ENCODE assay signal across 22 cellular contexts in the genomic region with DNA sequence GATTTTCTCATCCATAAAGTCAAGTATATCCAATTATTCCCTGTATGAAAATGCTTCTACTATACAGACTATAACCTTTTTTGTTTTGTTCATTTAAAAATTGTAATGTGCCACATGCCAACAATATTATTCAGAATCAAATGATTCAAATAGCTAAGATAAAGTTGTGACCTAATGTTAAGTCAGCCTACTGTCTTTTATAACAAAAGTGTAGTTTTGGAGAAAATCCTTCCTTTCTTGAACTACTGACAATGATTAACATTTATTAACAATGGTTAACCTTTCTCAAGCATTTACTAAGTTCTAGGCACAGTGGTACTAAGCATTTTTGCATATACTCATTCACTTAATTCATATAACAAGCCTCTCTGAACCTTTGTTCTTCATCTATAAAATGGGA. TPM values are rescaled to one million over a fixed set of nuclear protein-coding genes. Genes with fewer than 3 reads are reported as not detected.
A peak's percentile ranks its signal among the peaks of the same experiment; 100 is the strongest.
DNase-seq lines count a peak whose midpoint lies in the region; ATAC-seq and TF ChIP-seq lines count a peak whose summit lies in the region.
"Had no signal": no experiment of that assay in that cellular context is flagged by ENCODE, and none has a peak within 500 bp of the region (broad histone marks: within the 10 kb centered on the region; RNA-seq: fewer than 3 reads in every experiment).

No MANE protein-coding gene starts in this region.

- peak overlapping the region; percentile 42; the same call in 1 of the 2 replicates for H3K14ac ChIP-seq in IMR-90 (replicated peaks; ENCODE audit: low read depth, low read length)

- peak overlapping the region; percentile 57; the same call in 1 of the 3 replicates for H2BK15ac ChIP-seq in IMR-90 (ENCODE audit: low read depth, low read length)

- H3K4me3 ChIP-seq in IMR-90 (ENCODE audit: insufficient read depth, low read depth, low read length), result no peak overlapping the region
- H3K4me3 ChIP-seq in thyroid gland (replicated peaks in 1 of 3), result no peak overlapping the region
- H3K4me3 ChIP-seq: pancreas, sigmoid colon had no signal

- no peaks in the 10 kb centered on the region for H3K79me1 ChIP-seq in IMR-90 (ENCODE audit: low read depth in 1 of 2, low read length in 2 of 2)

- no peak overlapping the region for H3K56ac ChIP-seq in IMR-90 (ENCODE audit: extremely low read depth, insufficient read depth, low read length)

- 0 out of 2 replicates have a peak overlapping the region, but pooled peaks have one; percentile 87 for H2AK5ac ChIP-seq in IMR-90 (ENCODE audit: low read depth, low read length)

- no peaks in the 10 kb centered on the region for H3K27me3 Mint-ChIP-seq in activated CD8-positive, alpha-beta memory T cell treated with anti-CD3 and anti-CD28 coated beads, Interleukin-2, amount 10 ng/mL, durations not matched to agents 7 days and 5 days
- H3K27me3 Mint-ChIP-seq in activated naive CD8-positive, alpha-beta T cell treated with anti-CD3 and anti-CD28 coated beads for 36 hours, result no peaks in the 10 kb centered on the region
- H3K27me3 Mint-ChIP-seq in natural killer cell treated with Interleukin-12 subunit alpha and Interleukin-12 subunit beta and Interleukin-15 and Interleukin-18, amount 100 ng/mL, for 72 hours, result peaks cover 0 to 7% of the 10 kb centered on the region in 2 donors

- peak overlapping the region in 1 of 2 experiments; percentile 92; a peak in 2 of 4 replicates for H4K8ac ChIP-seq in IMR-90 (ENCODE audit: low read depth in 2 of 2, low read length in 2 of 2)

- no peak overlapping the region for H4K5ac ChIP-seq in IMR-90 (ENCODE audit: low read depth, low read length)

- H4K20me1 ChIP-seq in IMR-90 (ENCODE audit: insufficient read depth, low read length), result no peaks in the 10 kb centered on the region

- no peak overlapping the region for H3K9ac ChIP-seq in IMR-90 (ENCODE audit: low read depth, low read length)

- no peak overlapping the region for H2AFZ ChIP-seq in IMR-90 (replicated peaks; ENCODE audit: low read length, poor library complexity)

- peak overlapping the region; percentile 92; the same call in 1 of the 2 replicates for H2BK20ac ChIP-seq in IMR-90 (ENCODE audit: low read depth, low read length)

- in situ Hi-C loops in IMR-90 (cut with MboI; ENCODE audit: low sequenced_read_pairs), result loop anchor here (25.0 kb wide), 1 partner anchor 389 kb away; a partner anchor contains a TSS

- peak overlapping the region; percentile 75; the same call in 1 of the 2 replicates for H3K4ac ChIP-seq in IMR-90 (ENCODE audit: low read depth, low read length)

- no peak overlapping the region for H2AK9ac ChIP-seq in IMR-90 (replicated peaks; ENCODE audit: low read depth, low read length, poor library complexity)

- TF ChIP-seq RAD21 in IMR-90 (IDR thresholded peaks at IDR 0.05; ENCODE audit: low read length), result no peak

- H3K4me3 Mint-ChIP-seq in activated CD8-positive, alpha-beta memory T cell treated with anti-CD3 and anti-CD28 coated beads, Interleukin-2, amount 10 ng/mL, durations not matched to agents 7 days and 5 days, result peak overlapping the region; percentile 10
- H3K4me3 Mint-ChIP-seq in activated naive CD8-positive, alpha-beta T cell treated with anti-CD3 and anti-CD28 coated beads for 36 hours, result peak overlapping the region; percentile 55
- peak overlapping the region; percentile 54 for H3K4me3 Mint-ChIP-seq in natural killer cell treated with Interleukin-12 subunit alpha and Interleukin-12 subunit beta and Interleukin-15 and Interleukin-18, amount 100 ng/mL, for 72 hours

- dilution Hi-C loops in IMR-90 (cut with HindIII; ENCODE audit: low sequenced_read_pairs, unreplicated experiment), result no loop called here

- H3K36me3 ChIP-seq in IMR-90 (ENCODE audit: control insufficient read depth, insufficient read depth, low read length), result no peaks in the 10 kb centered on the region
- H3K36me3 ChIP-seq in thyroid gland, result no peaks in the 10 kb centered on the region
- H3K36me3 ChIP-seq: pancreas, sigmoid colon had no signal

- peaks cover 5% of the 10 kb centered on the region for H3K36me3 Mint-ChIP-seq in activated CD8-positive, alpha-beta memory T cell treated with anti-CD3 and anti-CD28 coated beads, Interleukin-2, amount 10 ng/mL, durations not matched to agents 7 days and 5 days
- H3K36me3 Mint-ChIP-seq in activated naive CD8-positive, alpha-beta T cell treated with anti-CD3 and anti-CD28 coated beads for 36 hours, result peaks cover 12% of the 10 kb centered on the region
- H3K36me3 Mint-ChIP-seq in natural killer cell treated with Interleukin-12 subunit alpha and Interleukin-12 subunit beta and Interleukin-15 and Interleukin-18, amount 100 ng/mL, for 72 hours, result peaks cover 5% of the 10 kb centered on the region

- H4K91ac ChIP-seq in IMR-90 (ENCODE audit: insufficient read depth, low read depth, low read length), result 0 out of 2 replicates have a peak overlapping the region, but pooled peaks have one; percentile 13

- intact Hi-C loops in IMR-90 (cut with micrococcal nuclease), result no loop called here
- intact Hi-C loops in thyroid gland (cut with DNase I), result no loop called here

- H3K27ac Mint-ChIP-seq in activated CD8-positive, alpha-beta memory T cell treated with anti-CD3 and anti-CD28 coated beads, Interleukin-2, amount 10 ng/mL, durations not matched to agents 7 days and 5 days, result peak overlapping the region; percentile 95
- H3K27ac Mint-ChIP-seq in activated naive CD8-positive, alpha-beta T cell treated with anti-CD3 and anti-CD28 coated beads for 36 hours, result peak overlapping the region; percentile 97
- peak overlapping the region; percentile 31 to 76 for H3K27ac Mint-ChIP-seq in natural killer cell treated with Interleukin-12 subunit alpha and Interleukin-12 subunit beta and Interleukin-15 and Interleukin-18, amount 100 ng/mL, for 72 hours

- DNase-seq in activated CD8-positive, alpha-beta memory T cell treated with anti-CD3 and anti-CD28 coated beads, Interleukin-2, amount 10 ng/mL, durations not matched to agents 7 days and 5 days, result no peak
- no peak for DNase-seq in activated CD8-positive, alpha-beta memory T cell treated with anti-CD3 and anti-CD28 coated beads for 24 hours
- peak; percentile 41 for DNase-seq in IMR-90
- no peak for DNase-seq in activated naive CD8-positive, alpha-beta T cell treated with anti-CD3 and anti-CD28 coated beads for 36 hours
- no peak for DNase-seq in natural killer cell treated with Interleukin-12 subunit alpha and Interleukin-12 subunit beta and Interleukin-15 and Interleukin-18, amount 100 ng/mL, for 72 hours (ENCODE audit: low spot score)
- no peak for DNase-seq in thyroid gland
- DNase-seq: ACHN, glutamatergic neuron, H7, KG1, left ventricle myocardium superior, NCI-H1092, NCI-H2081, NCI-H510A, pancreas, Right ventricle myocardium superior, sigmoid colon had no signal

- H3K27me3 ChIP-seq in IMR-90 (ENCODE audit: control insufficient read depth, insufficient read depth, low read length) (no peaks in the 10 kb centered on the region), thyroid gland (no peaks in the 10 kb centered on the region)
- H3K27me3 ChIP-seq: pancreas, sigmoid colon had no signal

- TF ChIP-seq CTCF in IMR-90 (conservative IDR thresholded peaks at IDR 0.05; ENCODE audit: low read depth, low read length), result no peak
- TF ChIP-seq CTCF in thyroid gland (IDR thresholded peaks at IDR 0.05), result no peak

- no peak overlapping the region; the same call in 1 of the 2 replicates for H3K23ac ChIP-seq in IMR-90 (ENCODE audit: low read depth, low read length)

- H3K27ac ChIP-seq in IMR-90 (ENCODE audit: insufficient read depth, low read length) (no peak overlapping the region), thyroid gland (no peak overlapping the region)
- H3K27ac ChIP-seq: pancreas, sigmoid colon had no signal

- H3K9me1 ChIP-seq in IMR-90 (ENCODE audit: insufficient read depth, low read length), result peaks cover 40% of the 10 kb centered on the region

- H3K4me1 ChIP-seq in IMR-90 (ENCODE audit: control insufficient read depth, insufficient read depth, low read length), result peaks cover 33% of the 10 kb centered on the region
- peaks cover 4 to 8% of the 10 kb centered on the region in 2 donors for H3K4me1 ChIP-seq in thyroid gland
- H3K4me1 ChIP-seq: pancreas had no signal

- no peak for ATAC-seq in activated CD8-positive, alpha-beta memory T cell treated with anti-CD3 and anti-CD28 coated beads, Interleukin-2, amount 10 ng/mL, durations not matched to agents 7 days and 5 days
- ATAC-seq in IMR-90 (ENCODE audit: low read depth) (no peak), HG02571 (IDR thresholded peaks at IDR 0.05; ENCODE audit: unreplicated experiment) (no peak), HG02588 (IDR thresholded peaks at IDR 0.05; ENCODE audit: unreplicated experiment) (no peak)
- no peak for ATAC-seq in natural killer cell treated with Interleukin-12 subunit alpha and Interleukin-12 subunit beta and Interleukin-15 and Interleukin-18, amount 100 ng/mL, for 72 hours
- ATAC-seq: left ventricle myocardium superior, pancreas had no signal

- no peaks in the 10 kb centered on the region for H3K9me3 Mint-ChIP-seq in activated CD8-positive, alpha-beta memory T cell treated with anti-CD3 and anti-CD28 coated beads, Interleukin-2, amount 10 ng/mL, durations not matched to agents 7 days and 5 days (ENCODE audit: low read depth)
- no peaks in the 10 kb centered on the region for H3K9me3 Mint-ChIP-seq in activated naive CD8-positive, alpha-beta T cell treated with anti-CD3 and anti-CD28 coated beads for 36 hours
- no peaks in the 10 kb centered on the region for H3K9me3 Mint-ChIP-seq in natural killer cell treated with Interleukin-12 subunit alpha and Interleukin-12 subunit beta and Interleukin-15 and Interleukin-18, amount 100 ng/mL, for 72 hours

- peaks cover 79% of the 10 kb centered on the region for H3K4me1 Mint-ChIP-seq in activated CD8-positive, alpha-beta memory T cell treated with anti-CD3 and anti-CD28 coated beads, Interleukin-2, amount 10 ng/mL, durations not matched to agents 7 days and 5 days
- peaks cover 81% of the 10 kb centered on the region for H3K4me1 Mint-ChIP-seq in activated naive CD8-positive, alpha-beta T cell treated with anti-CD3 and anti-CD28 coated beads for 36 hours
- peaks cover 68 to 71% of the 10 kb centered on the region in 2 donors for H3K4me1 Mint-ChIP-seq in natural killer cell treated with Interleukin-12 subunit alpha and Interleukin-12 subunit beta and Interleukin-15 and Interleukin-18, amount 100 ng/mL, for 72 hours (ENCODE audit: low read depth in 2 of 2)

- H3K9me3 ChIP-seq in IMR-90 (ENCODE audit: control insufficient read depth, insufficient read depth, low read length), result no peaks in the 10 kb centered on the region
- H3K9me3 ChIP-seq in thyroid gland, result no peaks in the 10 kb centered on the region
- H3K9me3 ChIP-seq: pancreas, sigmoid colon had no signal

- BruUV-seq in IMR-90 (replicated peaks; lab: Mats Ljungman, UMichigan), result no TSS peak

- H2BK120ac ChIP-seq in IMR-90 (ENCODE audit: low read depth, low read length), result peak overlapping the region; percentile 89; the same call in 1 of the 2 replicates

- H2BK5ac ChIP-seq in IMR-90 (ENCODE audit: low read depth, low read length, poor library complexity, severe bottlenecking), result peak overlapping the region; percentile 84

- CTCF ChIA-PET in activated CD8-positive, alpha-beta memory T cell treated with anti-CD3 and anti-CD28 coated beads, Interleukin-2, amount 10 ng/mL, durations not matched to agents 7 days and 5 days (lab: Charles Lee), result interaction anchor here (0.9 to 2.3 kb wide), 8 partner anchors 10 to 509 kb away, joined by 3 to 7 read pairs (median 4); no protein-coding TSS in a partner anchor
- CTCF ChIA-PET in IMR-90 (lab: Yijun Ruan, JAX), result no interaction called here

- H3K4me2 ChIP-seq in IMR-90 (ENCODE audit: low read depth, low read length), result no peak overlapping the region

- H3K18ac ChIP-seq in IMR-90 (ENCODE audit: low read depth, low read length), result peak overlapping the region; percentile 62; the same call in 1 of the 2 replicates

- TF ChIP-seq POLR2A in IMR-90 (IDR thresholded peaks at IDR 0.05; ENCODE audit: low read depth, low read length) (no peak), thyroid gland (IDR thresholded peaks at IDR 0.05) (no peak)

- POLR2A ChIA-PET in IMR-90 (lab: Charles Lee; ENCODE audit: unreplicated experiment), result no interaction called here

RNA-seq across cellular contexts. Expression of a gene that starts 25.0 kb away (rescaled TPM):
- 100 to 1,000 TPM in 1 of 2 experiments, 1 to 10 TPM in 1; 4.9 to 164 TPM for total RNA-seq in activated CD8-positive, alpha-beta memory T cell treated with anti-CD3 and anti-CD28 coated beads, Interleukin-2, amount 10 ng/mL, durations not matched to agents 7 days and 5 days
- total RNA-seq in IMR-90 (2012; rRNA removed), result not detected in 2 replicates
- 0.26 and 0.31 TPM in 2 replicates for polyA plus RNA-seq in IMR-90 (2012; rRNA removed)
- 0.31 and 1.2 TPM in 2 replicates for polyA plus RNA-seq in IMR-90 (2012; cell fraction: cytosol; rRNA removed)
- polyA plus RNA-seq in IMR-90 (2012; cell fraction: nucleus; rRNA removed; ENCODE audit: low replicate concordance), result 0.70 and 0.79 TPM in 2 replicates
- total RNA-seq in activated naive CD8-positive, alpha-beta T cell treated with anti-CD3 and anti-CD28 coated beads for 36 hours, result 100 to 1,000 TPM; 103 to 107 TPM
- 100 to 1,000 TPM in 1 of 2 donors, 10 to 100 TPM in 1; 41.4 to 125 TPM for total RNA-seq in natural killer cell treated with Interleukin-12 subunit alpha and Interleukin-12 subunit beta and Interleukin-15 and Interleukin-18, amount 100 ng/mL, for 72 hours
- total RNA-seq in thyroid gland, result not detected
- total RNA-seq: cerebellum, H7, left ventricle myocardium superior, Right ventricle myocardium superior, sigmoid colon, urinary bladder had no signal
- polyA plus RNA-seq: pancreas, urinary bladder had no signal

RNA-seq across cellular contexts. Expression of a gene that starts 38.2 kb away (rescaled TPM):
- 1 to 10 TPM in 1 of 2 experiments, under 1 TPM in 1; 0.47 to 1.5 TPM for total RNA-seq in activated CD8-positive, alpha-beta memory T cell treated with anti-CD3 and anti-CD28 coated beads, Interleukin-2, amount 10 ng/mL, durations not matched to agents 7 days and 5 days
- not detected in 2 replicates for total RNA-seq in IMR-90 (2012; rRNA removed)
- not detected in 2 replicates for polyA plus RNA-seq in IMR-90 (2012; rRNA removed)
- not detected in 2 replicates for polyA plus RNA-seq in IMR-90 (2012; cell fraction: cytosol; rRNA removed)
- not detected in 2 replicates for polyA plus RNA-seq in IMR-90 (2012; cell fraction: nucleus; rRNA removed; ENCODE audit: low replicate concordance)
- total RNA-seq in activated naive CD8-positive, alpha-beta T cell treated with anti-CD3 and anti-CD28 coated beads for 36 hours, result under 1 TPM; 0.20 to 0.49 TPM
- under 1 TPM in 1 of 2 donors, not detected in 1; 0.36 TPM for total RNA-seq in natural killer cell treated with Interleukin-12 subunit alpha and Interleukin-12 subunit beta and Interleukin-15 and Interleukin-18, amount 100 ng/mL, for 72 hours
- not detected for total RNA-seq in thyroid gland
- total RNA-seq: cerebellum, Daoy, H7, left ventricle myocardium superior, pancreas, Right ventricle myocardium superior, sigmoid colon, urinary bladder had no signal
- polyA plus RNA-seq: pancreas, sigmoid colon, urinary bladder had no signal
